ENCODE assay signal across 8 cellular contexts in genomic region chr20:34876161-34877001, GRCh38. TPM values are rescaled to one million over a fixed set of nuclear protein-coding genes. Genes with fewer than 3 reads are reported as not detected.
DNase-seq lines count a peak whose midpoint lies in the region; ATAC-seq, FAIRE-seq and TF ChIP-seq lines count a peak whose summit lies in the region.

TSS of gene ACSS2 (plus strand) at chr20:34876612. CDS start at chr20:34876646, 34 bp downstream.

- H3K79me1 ChIP-seq in mesendoderm (ENCODE audit: low read length), result peaks cover 3% of the 10 kb centered on the region

- no peak for TF ChIP-seq CTCF in CD4-positive, alpha-beta T cell (IDR thresholded peaks at IDR 0.05)

- no peak within 1 kb of the TSS for H4K5ac ChIP-seq in mesendoderm (ENCODE audit: low read length)

- peaks cover 3% of the 10 kb centered on the region for H3K36me3 Mint-ChIP-seq in CD4-positive, alpha-beta T cell (ENCODE audit: low read depth)

- peak; percentile 91 to 99 (median 94) for DNase-seq in CD4-positive, alpha-beta T cell
- DNase-seq in HTR-8/SVneo (ENCODE audit: insufficient read length, low spot score), result peak; percentile 96
- peak; percentile 97 for DNase-seq in NT2/D1 (ENCODE audit: low read depth, low spot score)
- DNase-seq in activated CD8-positive, alpha-beta memory T cell treated with anti-CD3 and anti-CD28 coated beads, Interleukin-2, amount 50 U/mL, for 1 hour (ENCODE audit: extremely low read depth), result peak; percentile 72
- peak; percentile 100 for DNase-seq in mesendoderm
- DNase-seq in stimulated activated CD8-positive, alpha-beta memory T cell treated with anti-CD3 and anti-CD28 coated beads, Interleukin-12 subunit alpha, Interleukin-12 subunit beta, amount 100 ng/mL, for 4 hours (ENCODE audit: low read depth), result peak; percentile 85

- WGBS in mesendoderm (ENCODE audit: extremely low coverage, insufficient coverage, low lambda C conversion rate), result no CpG with 5 or more reads among the region's 61 CpGs

- CTCF ChIA-PET in CD4-positive, alpha-beta T cell (lab: Charles Lee), result interaction anchor here (0.5 to 2.7 kb wide), 4 partner anchors 28 to 80 kb away, joined by 3 to 21 read pairs (median 4); partner anchors contain the start of genes GSS and MYH7B

- no peak within 1 kb of the TSS for H2BK5ac ChIP-seq in mesendoderm (ENCODE audit: low read length)

- H3K36me3 ChIP-seq in NT2/D1 (ENCODE audit: insufficient read depth, insufficient read length, low read length) (no peaks in the 10 kb centered on the region), endocrine pancreas (ENCODE audit: control insufficient read depth, insufficient read depth, low read length) (no peaks in the 10 kb centered on the region), mesendoderm (ENCODE audit: control insufficient read depth, insufficient read depth, low read length) (no peaks in the 10 kb centered on the region)

- peak within 1 kb of the TSS; percentile 83 for H3K4me3 ChIP-seq in NT2/D1 (ENCODE audit: insufficient read length, low read depth)
- H3K4me3 ChIP-seq in endocrine pancreas (ENCODE audit: control insufficient read depth, insufficient read depth, low read length), result peak within 1 kb of the TSS; percentile 78
- peak within 1 kb of the TSS; percentile 29 for H3K4me3 ChIP-seq in mesendoderm (ENCODE audit: low read length)

- H4K8ac ChIP-seq in mesendoderm (ENCODE audit: low read depth, low read length), result peak within 1 kb of the TSS; percentile 69

- peak within 1 kb of the TSS; percentile 81 for H3K27ac Mint-ChIP-seq in CD4-positive, alpha-beta T cell

- peak within 1 kb of the TSS; percentile 90 for H3K4me3 Mint-ChIP-seq in CD4-positive, alpha-beta T cell

- H3K4me1 ChIP-seq in NT2/D1 (ENCODE audit: insufficient read depth, insufficient read length), result peaks cover 3% of the 10 kb centered on the region
- H3K4me1 ChIP-seq in endocrine pancreas (ENCODE audit: control insufficient read depth, insufficient read depth, low read length), result peaks cover 5% of the 10 kb centered on the region
- H3K4me1 ChIP-seq in mesendoderm (ENCODE audit: control insufficient read depth, low read depth, low read length), result peaks cover 3% of the 10 kb centered on the region

- peak within 1 kb of the TSS; percentile 28 for H3K4me2 ChIP-seq in mesendoderm (ENCODE audit: low read length)

- ATAC-seq in CD4-positive, alpha-beta T cell (ENCODE audit: poor library complexity), result peak; percentile 81
- ATAC-seq in GM19468 (IDR thresholded peaks at IDR 0.05; ENCODE audit: extremely low read depth, unreplicated experiment), result peak; percentile 42

- H3K23ac ChIP-seq in mesendoderm (ENCODE audit: low read length), result no peak within 1 kb of the TSS

- POLR2A ChIA-PET in CD4-positive, alpha-beta T cell (lab: Charles Lee), result interaction anchor here (0.8 to 1.5 kb wide), 8 partner anchors 11 to 360 kb away, joined by 3 to 4 read pairs (median 4); partner anchors contain the start of genes DYNLRB1, EDEM2, GSS and MYH7B

- H3K18ac ChIP-seq in mesendoderm (ENCODE audit: low read length), result peak within 1 kb of the TSS; percentile 81

- no peaks in the 10 kb centered on the region for H3K9me3 Mint-ChIP-seq in CD4-positive, alpha-beta T cell

- peaks cover 66% of the 10 kb centered on the region for H3K4me1 Mint-ChIP-seq in CD4-positive, alpha-beta T cell (ENCODE audit: low read depth)

- H3K9me3 ChIP-seq in CD4-positive, alpha-beta T cell (ENCODE audit: control insufficient read depth, low read length), result no peaks in the 10 kb centered on the region
- H3K9me3 ChIP-seq in NT2/D1 (ENCODE audit: insufficient read depth, low read length) (no peaks in the 10 kb centered on the region), endocrine pancreas (ENCODE audit: control insufficient read depth, low read length) (no peaks in the 10 kb centered on the region)

- intact Hi-C loops in CD4-positive, alpha-beta T cell (cut with DNase I, micrococcal nuclease), result loop anchor here (1.0 to 10.0 kb wide), 7 partner anchors 79 to 882 kb away; partner anchors contain the start of genes AHCY (in 1 of the 2), DYNLRB1 (in 1 of the 2), ERGIC3 (in 1 of the 2) and GSS (in 1 of the 2)

- H3K79me2 ChIP-seq in mesendoderm (ENCODE audit: control insufficient read depth, insufficient read depth, low read length), result no peaks in the 10 kb centered on the region

- no peaks in the 10 kb centered on the region for H3K27me3 Mint-ChIP-seq in CD4-positive, alpha-beta T cell

- peak within 1 kb of the TSS; percentile 88 for H3K9ac ChIP-seq in NT2/D1 (ENCODE audit: insufficient read length, low read depth)
- H3K9ac ChIP-seq in endocrine pancreas (ENCODE audit: control insufficient read depth, insufficient read depth, low read length), result peak within 1 kb of the TSS; percentile 33
- H3K9ac ChIP-seq in mesendoderm (ENCODE audit: low read length), result peak within 1 kb of the TSS; percentile 82

- H2BK120ac ChIP-seq in mesendoderm (ENCODE audit: low read depth, low read length), result no peak within 1 kb of the TSS

- no peaks in the 10 kb centered on the region for H3K27me3 ChIP-seq in CD4-positive, alpha-beta T cell (ENCODE audit: control insufficient read depth, insufficient read depth, low read length)
- peaks cover 40% of the 10 kb centered on the region for H3K27me3 ChIP-seq in NT2/D1 (ENCODE audit: insufficient read depth, insufficient read length)
- no peaks in the 10 kb centered on the region for H3K27me3 ChIP-seq in endocrine pancreas (ENCODE audit: control insufficient read depth, insufficient read depth, low read length)
- H3K27me3 ChIP-seq in mesendoderm (ENCODE audit: insufficient read depth, low read length, poor library complexity), result no peaks in the 10 kb centered on the region

- no peak within 1 kb of the TSS for H2BK15ac ChIP-seq in mesendoderm (replicated peaks; ENCODE audit: low read depth)

- no peak within 1 kb of the TSS for H3K4ac ChIP-seq in mesendoderm (ENCODE audit: low read depth, low read length)

- no peak within 1 kb of the TSS for H2AK5ac ChIP-seq in mesendoderm (ENCODE audit: low read length)

- H3K56ac ChIP-seq in mesendoderm (ENCODE audit: low read length), result peak within 1 kb of the TSS; percentile 66

- H3K27ac ChIP-seq in CD4-positive, alpha-beta T cell (ENCODE audit: low read depth, low read length), result peak within 1 kb of the TSS; percentile 11
- H3K27ac ChIP-seq in mesendoderm (ENCODE audit: low read depth, low read length), result no peak within 1 kb of the TSS

- peak; percentile 97 for FAIRE-seq in HTR-8/SVneo (lab: Jason Lieb, UNC)

RNA-seq across cellular contexts. Expression of gene ACSS2, which starts in this region (rescaled TPM):
- total RNA-seq in CD4-positive, alpha-beta T cell, result 10 to 100 TPM; 15.6 to 18.8 TPM
- polyA plus RNA-seq in mesendoderm (2013, experiment 1 of 2), result 18.8 TPM
- 20.7 TPM for polyA plus RNA-seq in mesendoderm (2013, experiment 2 of 2)

Comparison
In these comparisons a context has a peak if more than half of its experiments do, and no peak if none do; other contexts are left out.
1. H3K4me3 ChIP-seq: peak in every context shown above with its lines; median percentile 83 in NT2/D1; 78 in endocrine pancreas; 29 in mesendoderm.
2. H3K9ac ChIP-seq: peak in every context shown above with its lines; median percentile 88 in NT2/D1; 82 in mesendoderm; 33 in endocrine pancreas.